Comparison of ENCODE assay signal across 1 cellular context in the genomic region with DNA sequence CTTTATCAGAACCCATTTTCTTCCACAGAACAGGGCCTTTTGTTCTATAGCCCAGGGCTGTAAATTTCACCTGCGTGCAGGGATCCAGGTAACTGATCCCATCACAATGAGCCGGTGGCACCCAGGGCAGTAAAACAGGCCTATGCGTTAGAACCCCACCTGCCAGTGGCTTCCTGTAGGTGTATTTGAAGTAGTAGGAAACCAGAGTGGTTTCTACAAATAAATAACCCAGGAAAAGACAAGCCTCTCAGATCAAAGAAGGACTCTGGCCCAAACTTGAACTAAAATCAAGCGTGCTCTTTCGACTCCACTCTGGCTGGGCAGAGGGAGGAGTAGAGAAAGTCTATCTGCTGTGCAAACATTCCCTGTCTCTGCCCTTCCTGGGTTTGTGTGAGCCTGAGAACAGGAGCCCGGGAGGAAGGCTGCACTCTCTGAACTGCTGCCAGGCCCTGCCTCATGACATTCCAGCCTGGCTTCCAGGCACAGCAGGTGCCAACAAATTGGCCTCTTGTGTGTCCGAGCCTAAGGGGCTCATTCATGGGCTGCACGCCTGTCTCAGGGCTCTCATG.
A peak's percentile ranks its signal among the peaks of the same experiment; 100 is the strongest.
TF ChIP-seq lines count a peak whose summit lies in the region.

No MANE protein-coding gene starts in this region.

TF ChIP-seq in HepG2, 621 proteins besides CTCF, POLR2A, EP300 and RAD21 (continued from another document and continues in another):
- TF ChIP-seq AHDC1 (CRISPR knock-in tag; IDR thresholded peaks at IDR 0.05; ENCODE audit: borderline replicate concordance) = peak; percentile 73; the same call in 1 of the 2 replicates
- TF ChIP-seq GTF2F1 (IDR thresholded peaks at IDR 0.05; ENCODE audit: low read length) = no peak
- TF ChIP-seq ZNF20 (CRISPR knock-in tag; IDR thresholded peaks at IDR 0.05) = no peak
- 0 out of 2 replicates have a peak, but pooled peaks have one; percentile 22 for TF ChIP-seq NR2F2 (IDR thresholded peaks at IDR 0.05; ENCODE audit: borderline replicate concordance, low read depth)
- peak; percentile 65 for TF ChIP-seq RCOR2 (CRISPR knock-in tag; IDR thresholded peaks at IDR 0.05)
- no peak for TF ChIP-seq ZSCAN22 (CRISPR knock-in tag; IDR thresholded peaks at IDR 0.05)
- TF ChIP-seq, protein P1, sequence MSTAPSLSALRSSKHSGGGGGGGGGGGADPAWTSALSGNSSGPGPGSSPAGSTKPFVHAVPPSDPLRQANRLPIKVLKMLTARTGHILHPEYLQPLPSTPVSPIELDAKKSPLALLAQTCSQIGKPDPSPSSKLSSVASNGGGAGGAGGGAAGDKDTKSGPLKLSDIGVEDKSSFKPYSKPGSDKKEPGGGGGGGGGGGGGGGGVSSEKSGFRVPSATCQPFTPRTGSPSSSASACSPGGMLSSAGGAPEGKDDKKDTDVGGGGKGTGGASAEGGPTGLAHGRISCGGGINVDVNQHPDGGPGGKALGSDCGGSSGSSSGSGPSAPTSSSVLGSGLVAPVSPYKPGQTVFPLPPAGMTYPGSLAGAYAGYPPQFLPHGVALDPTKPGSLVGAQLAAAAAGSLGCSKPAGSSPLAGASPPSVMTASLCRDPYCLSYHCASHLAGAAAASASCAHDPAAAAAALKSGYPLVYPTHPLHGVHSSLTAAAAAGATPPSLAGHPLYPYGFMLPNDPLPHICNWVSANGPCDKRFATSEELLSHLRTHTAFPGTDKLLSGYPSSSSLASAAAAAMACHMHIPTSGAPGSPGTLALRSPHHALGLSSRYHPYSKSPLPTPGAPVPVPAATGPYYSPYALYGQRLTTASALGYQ (CRISPR knock-in tag; IDR thresholded peaks at IDR 0.05) = peak; percentile 82; the same call in 1 of the 2 replicates
- TF ChIP-seq POGZ (CRISPR knock-in tag; IDR thresholded peaks at IDR 0.05) = no peak; the same call in 1 of the 2 replicates
- TF ChIP-seq PHF8 (CRISPR knock-in tag; IDR thresholded peaks at IDR 0.05) = no peak; the same call in 1 of the 2 replicates
- TF ChIP-seq ZFP36 (IDR thresholded peaks at IDR 0.05; ENCODE audit: borderline replicate concordance, low read depth, low read length, partially characterized antibody) = peak; percentile 55
- 0 out of 2 replicates have a peak, but pooled peaks have one; percentile 30 for TF ChIP-seq ZBTB7B (CRISPR knock-in tag; IDR thresholded peaks at IDR 0.05)
- TF ChIP-seq NCOA1 (CRISPR knock-in tag; IDR thresholded peaks at IDR 0.05) = peak; percentile 54; the same call in 1 of the 2 replicates
- TF ChIP-seq SCMH1 (CRISPR knock-in tag; IDR thresholded peaks at IDR 0.05; ENCODE audit: borderline replicate concordance) = no peak
- TF ChIP-seq ZFP1 (CRISPR knock-in tag; IDR thresholded peaks at IDR 0.05) = no peak
- TF ChIP-seq NFRKB (IDR thresholded peaks at IDR 0.05) = no peak
- TF ChIP-seq ZNF232 (CRISPR knock-in tag; IDR thresholded peaks at IDR 0.05; ENCODE audit: borderline replicate concordance) = peak; percentile 15; the same call in 1 of the 2 replicates
- TF ChIP-seq FLYWCH1 (CRISPR knock-in tag; IDR thresholded peaks at IDR 0.05) = no peak
- TF ChIP-seq HES4 (CRISPR knock-in tag; IDR thresholded peaks at IDR 0.05; ENCODE audit: borderline replicate concordance) = no peak
- TF ChIP-seq ZNF362 (CRISPR knock-in tag; IDR thresholded peaks at IDR 0.05; ENCODE audit: borderline replicate concordance) = no peak
- no peak for TF ChIP-seq ZNF790 (CRISPR knock-in tag; IDR thresholded peaks at IDR 0.05; ENCODE audit: borderline replicate concordance)
- peak; percentile 47 for TF ChIP-seq DPF2 (CRISPR knock-in tag; IDR thresholded peaks at IDR 0.05; ENCODE audit: borderline replicate concordance, low read depth)
- TF ChIP-seq RFXAP (CRISPR knock-in tag; IDR thresholded peaks at IDR 0.05; ENCODE audit: borderline replicate concordance) = 0 out of 2 replicates have a peak, but pooled peaks have one; percentile 41
- TF ChIP-seq TP53 (CRISPR knock-in tag; conservative IDR thresholded peaks at IDR 0.05) = no peak
- TF ChIP-seq, protein P2, sequence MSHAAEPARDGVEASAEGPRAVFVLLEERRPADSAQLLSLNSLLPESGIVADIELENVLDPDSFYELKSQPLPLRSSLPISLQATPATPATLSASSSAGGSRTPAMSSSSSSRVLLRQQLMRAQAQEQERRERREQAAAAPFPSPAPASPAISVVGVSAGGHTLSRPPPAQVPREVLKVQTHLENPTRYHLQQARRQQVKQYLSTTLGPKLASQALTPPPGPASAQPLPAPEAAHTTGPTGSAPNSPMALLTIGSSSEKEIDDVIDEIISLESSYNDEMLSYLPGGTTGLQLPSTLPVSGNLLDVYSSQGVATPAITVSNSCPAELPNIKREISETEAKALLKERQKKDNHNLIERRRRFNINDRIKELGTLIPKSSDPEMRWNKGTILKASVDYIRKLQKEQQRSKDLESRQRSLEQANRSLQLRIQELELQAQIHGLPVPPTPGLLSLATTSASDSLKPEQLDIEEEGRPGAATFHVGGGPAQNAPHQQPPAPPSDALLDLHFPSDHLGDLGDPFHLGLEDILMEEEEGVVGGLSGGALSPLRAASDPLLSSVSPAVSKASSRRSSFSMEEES (CRISPR knock-in tag; IDR thresholded peaks at IDR 0.05) = peak; percentile 83
- no peak for TF ChIP-seq KLF16 (CRISPR knock-in tag; IDR thresholded peaks at IDR 0.05)
- TF ChIP-seq ZMYM3 (CRISPR knock-in tag; IDR thresholded peaks at IDR 0.05) = peak; percentile 82
- TF ChIP-seq ZNF747 (CRISPR knock-in tag; IDR thresholded peaks at IDR 0.05; ENCODE audit: borderline replicate concordance) = no peak
- no peak for TF ChIP-seq ZNF501 (CRISPR knock-in tag; IDR thresholded peaks at IDR 0.05)
- TF ChIP-seq ZSCAN29 (CRISPR knock-in tag; conservative IDR thresholded peaks at IDR 0.05) = peak; percentile 80
- peak; percentile 45; the same call in 1 of the 2 replicates for TF ChIP-seq ZNF510 (CRISPR knock-in tag; IDR thresholded peaks at IDR 0.05; ENCODE audit: low read depth)
- TF ChIP-seq NFE2L2 (IDR thresholded peaks at IDR 0.05; ENCODE audit: low read length) = no peak
- peak; percentile 69 for TF ChIP-seq FOXJ3 (CRISPR knock-in tag; IDR thresholded peaks at IDR 0.05; ENCODE audit: borderline replicate concordance)
- no peak; the same call in 1 of the 2 replicates for TF ChIP-seq LCORL (IDR thresholded peaks at IDR 0.05)
- TF ChIP-seq LCORL (CRISPR knock-in tag; IDR thresholded peaks at IDR 0.05) = peak; percentile 77
- TF ChIP-seq ARID4A (CRISPR knock-in tag; IDR thresholded peaks at IDR 0.05; ENCODE audit: borderline replicate concordance) = peak; percentile 43; the same call in 1 of the 2 replicates
- TF ChIP-seq MIXL1 (CRISPR knock-in tag; IDR thresholded peaks at IDR 0.05) = peak; percentile 47; the same call in 1 of the 2 replicates
- TF ChIP-seq ZNF12 (CRISPR knock-in tag; IDR thresholded peaks at IDR 0.05) = 0 out of 2 replicates have a peak, but pooled peaks have one; percentile 54
- TF ChIP-seq ARNTL (CRISPR knock-in tag; IDR thresholded peaks at IDR 0.05) = peak; percentile 68
- peak; percentile 81 for TF ChIP-seq MED1 (CRISPR knock-in tag; IDR thresholded peaks at IDR 0.05)
- no peak for TF ChIP-seq ZNF879 (CRISPR knock-in tag; IDR thresholded peaks at IDR 0.05)
- TF ChIP-seq ZNF576 (CRISPR knock-in tag; IDR thresholded peaks at IDR 0.05) = no peak
- TF ChIP-seq ZNF644 (CRISPR knock-in tag; IDR thresholded peaks at IDR 0.05; ENCODE audit: low read depth) = no peak
- peak; percentile 63; the same call in 1 of the 2 replicates for TF ChIP-seq MYC (CRISPR knock-in tag; IDR thresholded peaks at IDR 0.05; ENCODE audit: borderline replicate concordance)
- 0 out of 2 replicates have a peak, but pooled peaks have one; percentile 21 for TF ChIP-seq TOPORS (CRISPR knock-in tag; IDR thresholded peaks at IDR 0.05)
- TF ChIP-seq SOX5 (CRISPR knock-in tag; IDR thresholded peaks at IDR 0.05; ENCODE audit: borderline replicate concordance) = peak; percentile 83
- no peak for TF ChIP-seq ZNF484 (CRISPR knock-in tag; IDR thresholded peaks at IDR 0.05; ENCODE audit: borderline replicate concordance, low read depth)
- TF ChIP-seq, protein P3, sequence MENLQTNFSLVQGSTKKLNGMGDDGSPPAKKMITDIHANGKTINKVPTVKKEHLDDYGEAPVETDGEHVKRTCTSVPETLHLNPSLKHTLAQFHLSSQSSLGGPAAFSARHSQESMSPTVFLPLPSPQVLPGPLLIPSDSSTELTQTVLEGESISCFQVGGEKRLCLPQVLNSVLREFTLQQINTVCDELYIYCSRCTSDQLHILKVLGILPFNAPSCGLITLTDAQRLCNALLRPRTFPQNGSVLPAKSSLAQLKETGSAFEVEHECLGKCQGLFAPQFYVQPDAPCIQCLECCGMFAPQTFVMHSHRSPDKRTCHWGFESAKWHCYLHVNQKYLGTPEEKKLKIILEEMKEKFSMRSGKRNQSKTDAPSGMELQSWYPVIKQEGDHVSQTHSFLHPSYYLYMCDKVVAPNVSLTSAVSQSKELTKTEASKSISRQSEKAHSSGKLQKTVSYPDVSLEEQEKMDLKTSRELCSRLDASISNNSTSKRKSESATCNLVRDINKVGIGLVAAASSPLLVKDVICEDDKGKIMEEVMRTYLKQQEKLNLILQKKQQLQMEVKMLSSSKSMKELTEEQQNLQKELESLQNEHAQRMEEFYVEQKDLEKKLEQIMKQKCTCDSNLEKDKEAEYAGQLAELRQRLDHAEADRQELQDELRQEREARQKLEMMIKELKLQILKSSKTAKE (CRISPR knock-in tag; IDR thresholded peaks at IDR 0.05; ENCODE audit: borderline replicate concordance) = peak; percentile 91
- TF ChIP-seq GZF1 (CRISPR knock-in tag; IDR thresholded peaks at IDR 0.05) = no peak
- TF ChIP-seq TBX2 (CRISPR knock-in tag; IDR thresholded peaks at IDR 0.05; ENCODE audit: borderline replicate concordance) = peak; percentile 85
